11 cellular contexts compared by ENCODE assay signal in the genomic region with DNA sequence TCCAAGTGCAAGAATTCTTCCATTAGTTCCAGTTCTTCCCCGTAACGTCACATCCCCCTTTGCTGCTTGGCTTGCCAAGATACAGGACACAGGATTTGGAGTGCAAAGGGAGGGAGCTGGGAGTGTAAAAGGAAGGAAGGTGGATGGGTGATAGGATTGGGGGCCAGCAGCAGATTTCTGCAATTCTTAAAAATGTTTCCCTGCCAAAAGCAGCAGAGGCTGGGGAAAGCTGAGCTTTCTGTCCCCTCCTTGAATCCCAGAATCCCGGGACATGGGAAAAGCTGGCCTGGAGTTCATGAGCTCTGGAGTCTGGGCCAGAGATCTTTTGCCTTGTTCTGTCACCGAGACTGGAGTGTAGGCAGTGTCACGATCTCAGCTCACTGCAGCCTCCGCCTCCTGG.
A peak's percentile ranks its signal among the peaks of the same experiment; 100 is the strongest.
DNase-seq lines count a peak whose midpoint lies in the region; ATAC-seq and TF ChIP-seq lines count a peak whose summit lies in the region.
"Had no signal": no experiment of that assay in that cellular context is flagged by ENCODE, and none has a peak within 500 bp of the region (broad histone marks: within the 10 kb centered on the region; RNA-seq: fewer than 3 reads in every experiment).

No MANE protein-coding gene starts in this region.

- peak overlapping the region; percentile 81 to 87 for H3K9ac ChIP-seq in mucosa of rectum (ENCODE audit: low read depth in 1 of 2, low read length in 2 of 2)

- ATAC-seq in HG03520 (IDR thresholded peaks at IDR 0.05; ENCODE audit: unreplicated experiment), result no peak

- H3K9me3 ChIP-seq in esophagus (ENCODE audit: control insufficient read depth in 2 of 2, insufficient read depth in 1 of 2, low read depth in 1 of 2, low read length in 1 of 2), result peaks cover 0 to 4% of the 10 kb centered on the region in 2 donors
- H3K9me3 ChIP-seq in mucosa of rectum (ENCODE audit: control insufficient read depth in 2 of 2, low read length in 2 of 2), result no peaks in the 10 kb centered on the region

- H3K27me3 ChIP-seq in esophagus (ENCODE audit: control insufficient read depth in 1 of 2, insufficient read depth in 2 of 2, low read length in 2 of 2) (no peaks in the 10 kb centered on the region), mucosa of rectum (ENCODE audit: control insufficient read depth in 2 of 2, insufficient read depth in 2 of 2, low read length in 2 of 2) (peaks cover 0 to 2% of the 10 kb centered on the region in 2 donors)

- H3K4me3 ChIP-seq in esophagus (ENCODE audit: low read depth in 1 of 2, low read length in 2 of 2) (peak overlapping the region in 1 of 2 donors; percentile 79), mucosa of rectum (ENCODE audit: low read length in 2 of 2) (peak overlapping the region; percentile 88 to 94)

- H3K4me1 ChIP-seq in esophagus (ENCODE audit: control insufficient read depth in 2 of 2, insufficient read depth in 2 of 2, low read length in 1 of 2) (peaks cover 6 to 22% of the 10 kb centered on the region in 2 donors), mucosa of rectum (ENCODE audit: control insufficient read depth in 2 of 2, insufficient read depth in 2 of 2, low read length in 2 of 2) (peaks cover 38 to 63% of the 10 kb centered on the region in 2 donors)

- no peak for TF ChIP-seq CTCF in type B pancreatic cell (conservative IDR thresholded peaks at IDR 0.05)

- H3K36me3 ChIP-seq in esophagus (ENCODE audit: control insufficient read depth in 2 of 2, insufficient read depth in 2 of 2, low read length in 1 of 2) (no peaks in the 10 kb centered on the region), mucosa of rectum (ENCODE audit: control insufficient read depth in 2 of 2, insufficient read depth in 2 of 2, low read length in 2 of 2) (no peaks in the 10 kb centered on the region)

- H3K4me3 Mint-ChIP-seq in type B pancreatic cell, result peak overlapping the region; percentile 98

- H3K27ac ChIP-seq in esophagus (ENCODE audit: low read depth in 2 of 2, low read length in 1 of 2), result peak overlapping the region; percentile 66
- H3K27ac ChIP-seq in mucosa of rectum (ENCODE audit: low read depth in 2 of 2, low read length in 2 of 2), result peak overlapping the region; percentile 91

- DNase-seq in DMS 273 (lab: John Stamatoyannopoulos, UW; ENCODE audit: unreplicated experiment) (peak; percentile 30), DMS 273 treated with DMSO at 0.1 percent for 48 hours (lab: John Stamatoyannopoulos, UW) (no peak), type B pancreatic cell (ENCODE audit: extremely low spot score, unreplicated experiment) (no peak), T-helper 9 cell (no peak), NCI-H748 treated with DMSO at 0.1 percent for 48 hours (lab: John Stamatoyannopoulos, UW) (no peak)
- DNase-seq: 8988T had no signal

- peaks cover 33% of the 10 kb centered on the region for H3K27me3 Mint-ChIP-seq in type B pancreatic cell

- H3K9me3 Mint-ChIP-seq in type B pancreatic cell, result no peaks in the 10 kb centered on the region
- H3K9me3 Mint-ChIP-seq: activated T-helper 1 cell treated with anti-CD3 and anti-CD28 coated beads, Interleukin-12 subunit alpha, Interleukin-12 subunit beta, Interleukin-2, Interleukin-4 antibody, amounts not matched to agents 30 ng/mL and 10 ng/mL and 1 ng/mL, durations not matched to agents 14 hours and 24 hours and 36 hours; T-helper 1 cell treated with Interleukin-12 subunit alpha and Interleukin-12 subunit beta and Interleukin-4 antibody, amounts not matched to agents 30 μg/mL and 1 μg/mL, for 36 hours had no signal

- peaks cover 36% of the 10 kb centered on the region for H3K4me1 Mint-ChIP-seq in type B pancreatic cell (ENCODE audit: unreplicated experiment)

- no peaks in the 10 kb centered on the region for H3K36me3 Mint-ChIP-seq in type B pancreatic cell

- peak overlapping the region; percentile 74 for H3K27ac Mint-ChIP-seq in type B pancreatic cell
- H3K27ac Mint-ChIP-seq: activated T-helper 1 cell treated with anti-CD3 and anti-CD28 coated beads, Interleukin-12 subunit alpha, Interleukin-12 subunit beta, Interleukin-2, Interleukin-4 antibody, amounts not matched to agents 30 ng/mL and 10 ng/mL and 1 ng/mL, durations not matched to agents 14 hours and 24 hours and 36 hours; T-helper 1 cell treated with Interleukin-12 subunit alpha and Interleukin-12 subunit beta and Interleukin-4 antibody, amounts not matched to agents 30 μg/mL and 1 μg/mL, for 36 hours had no signal

- WGBS in esophagus, 2 donors, result 33 to 41% methylated on average over 6 of the region's 6 CpGs
